Comparison of ENCODE assay signal across 7 cellular contexts in genomic region chr9:121498487-121499176, GRCh38. TPM values are rescaled to one million over a fixed set of nuclear protein-coding genes. Genes with fewer than 3 reads are reported as not detected.
DNase-seq lines count a peak whose midpoint lies in the region; ATAC-seq, FAIRE-seq and TF ChIP-seq lines count a peak whose summit lies in the region.

No MANE protein-coding gene starts in this region.

- H3K4me3 ChIP-seq in iPS DF 6.9 (ENCODE audit: low read length), result peak overlapping the region; percentile 46; the same call in 1 of the 2 replicates
- peak overlapping the region; percentile 63 to 78 (median 73) for H3K4me3 ChIP-seq in skeletal muscle tissue (ENCODE audit: low read length in 3 of 3)

- H3K9me3 ChIP-seq in iPS DF 6.9 (ENCODE audit: control insufficient read depth, insufficient read depth, low read length) (no peaks in the 10 kb centered on the region), skeletal muscle tissue (ENCODE audit: control insufficient read depth in 3 of 3, low read length in 3 of 3) (no peaks in the 10 kb centered on the region)

- TF ChIP-seq POLR2A in GM12891 (IDR thresholded peaks at IDR 0.05; ENCODE audit: low read depth, low read length), result no peak

- peak overlapping the region in 2 of 3 donors; percentile 11 to 73 for H3K27ac Mint-ChIP-seq in IgD-negative memory B cell

- peaks cover 20 to 27% (median 27%) of the 10 kb centered on the region in 3 donors for H3K4me1 Mint-ChIP-seq in IgD-negative memory B cell

- DNase-seq in GM12891 (ENCODE audit: insufficient read length, low spot score), result peak; percentile 23
- no peak for DNase-seq in iPS DF 6.9 (ENCODE audit: low read depth, low spot score)
- DNase-seq in GDM1 (lab: John Stamatoyannopoulos, UW), result no peak

- H3K4me3 Mint-ChIP-seq in IgD-negative memory B cell, result peak overlapping the region; percentile 77 to 92 (median 88)

- peaks cover 42% of the 10 kb centered on the region for H3K27me3 Mint-ChIP-seq in IgD-negative memory B cell

- H3K36me3 ChIP-seq in iPS DF 6.9 (ENCODE audit: control insufficient read depth, insufficient read depth, low read length) (no peaks in the 10 kb centered on the region), skeletal muscle tissue (ENCODE audit: control insufficient read depth in 3 of 3, insufficient read depth in 3 of 3, low read length in 3 of 3) (no peaks in the 10 kb centered on the region)

- peaks cover 3% of the 10 kb centered on the region for H3K36me3 Mint-ChIP-seq in IgD-negative memory B cell

- H3K9me3 Mint-ChIP-seq in IgD-negative memory B cell, result peaks cover 0 to 8% (median 1%) of the 10 kb centered on the region in 3 donors

- peak overlapping the region in 2 of 3 donors; percentile 74 to 79 for H3K9ac ChIP-seq in skeletal muscle tissue (ENCODE audit: low read depth in 1 of 3, low read length in 3 of 3)

- peak overlapping the region; percentile 74 for H3K27ac ChIP-seq in angular gyrus (ENCODE audit: low read depth, low read length)
- H3K27ac ChIP-seq in iPS DF 6.9 (ENCODE audit: low read length), result no peak overlapping the region
- H3K27ac ChIP-seq in skeletal muscle tissue (ENCODE audit: low read depth, low read length), result peak overlapping the region; percentile 60

- WGBS in iPS DF 6.9 (ENCODE audit: insufficient coverage, insufficient read length), result no CpG with 5 or more reads among the region's 29 CpGs

- no peak for FAIRE-seq in GM12891 (lab: Jason Lieb, UNC)

- ATAC-seq in GM19455 (IDR thresholded peaks at IDR 0.05; ENCODE audit: unreplicated experiment), result no peak

- H3K27me3 ChIP-seq in iPS DF 6.9 (ENCODE audit: control insufficient read depth, insufficient read depth, low read length) (peaks cover 24% of the 10 kb centered on the region; the same call in 1 of the 2 replicates), skeletal muscle tissue (ENCODE audit: control insufficient read depth in 3 of 3, insufficient read depth in 3 of 3, low read length in 3 of 3) (peaks cover 0 to 30% (median 28%) of the 10 kb centered on the region in 3 donors)

- no peaks in the 10 kb centered on the region for H3K4me1 ChIP-seq in iPS DF 6.9 (ENCODE audit: control insufficient read depth, insufficient read depth, low read length)
- H3K4me1 ChIP-seq in skeletal muscle tissue (ENCODE audit: control insufficient read depth in 3 of 3, insufficient read depth in 3 of 3, low read length in 3 of 3), result peaks cover 14 to 32% (median 18%) of the 10 kb centered on the region in 3 donors

TF ChIP-seq in GM12891, 5 proteins besides CTCF, POLR2A, EP300 and RAD21:
- TF ChIP-seq PAX5 (IDR thresholded peaks at IDR 0.05; ENCODE audit: insufficient read depth, low read length, severe bottlenecking) (no peak), POU2F2 (IDR thresholded peaks at IDR 0.05; ENCODE audit: low read depth, low read length) (no peak), POLR2AphosphoS5 (IDR thresholded peaks at IDR 0.05; ENCODE audit: low read depth, low read length) (no peak), TAF1 (IDR thresholded peaks at IDR 0.05; ENCODE audit: low read depth, low read length) (no peak)

RNA-seq across cellular contexts. Expression of gene GGTA1, which starts 1.0 kb away (rescaled TPM):
- 0.21 TPM for polyA plus RNA-seq in GM12891 (2012; ENCODE audit: low read depth, missing spikeins)
- not detected for polyA plus RNA-seq in IgD-negative memory B cell
- total RNA-seq in skeletal muscle tissue, result 6.3 TPM
